ENCODE assay signal across 12 cellular contexts in the genomic region with DNA sequence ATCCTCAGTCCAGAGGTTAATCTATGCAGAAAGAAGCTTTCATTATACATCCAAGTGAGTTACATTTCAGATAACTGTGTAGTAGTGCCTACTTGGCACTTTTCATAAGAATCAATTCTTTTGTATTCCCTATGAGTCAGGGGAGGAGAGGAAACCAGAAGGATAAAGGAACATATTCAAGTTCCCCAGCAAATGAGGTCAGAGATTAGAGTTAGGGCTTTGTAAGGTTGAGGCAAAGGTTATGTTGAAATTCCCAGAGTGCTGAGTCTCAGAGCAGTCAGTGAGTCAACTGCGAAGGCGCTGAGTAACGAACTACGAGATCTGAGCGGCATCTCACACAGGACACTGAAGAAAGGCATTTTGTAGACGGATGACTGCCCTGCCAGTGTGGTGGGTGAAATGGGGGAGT. TPM values are rescaled to one million over a fixed set of nuclear protein-coding genes. Genes with fewer than 3 reads are reported as not detected.
DNase-seq lines count a peak whose midpoint lies in the region; ATAC-seq and TF ChIP-seq lines count a peak whose summit lies in the region.
"Had no signal": no experiment of that assay in that cellular context is flagged by ENCODE, and none has a peak within 500 bp of the region (broad histone marks: within the 10 kb centered on the region; RNA-seq: fewer than 3 reads in every experiment).

No MANE protein-coding gene starts in this region.

- H3K9me3 ChIP-seq in GM23248 (ENCODE audit: low read depth) (no peaks in the 10 kb centered on the region), trophoblast cell (ENCODE audit: insufficient read depth, low read depth, low read length) (no peaks in the 10 kb centered on the region)

- no peak overlapping the region for H2BK5ac ChIP-seq in trophoblast cell (ENCODE audit: low read depth, low read length, poor library complexity)

- H3K27ac ChIP-seq in GM23248, result peak overlapping the region; percentile 41
- H3K27ac ChIP-seq in trophoblast cell (ENCODE audit: low read depth, low read length), result no peak overlapping the region
- H3K27ac ChIP-seq: VCaP had no signal

- no peak overlapping the region for H3K18ac ChIP-seq in trophoblast cell (ENCODE audit: low read length)

- H3K9ac ChIP-seq in GM23248 (no peak overlapping the region), trophoblast cell (ENCODE audit: low read length) (no peak overlapping the region)

- no peak overlapping the region for H2BK120ac ChIP-seq in trophoblast cell (ENCODE audit: insufficient read depth, low read length, poor library complexity)

- H3K4me2 ChIP-seq in GM23248 (ENCODE audit: unreplicated experiment) (peak overlapping the region; percentile 50), trophoblast cell (ENCODE audit: low read length) (no peak overlapping the region)

- no peak overlapping the region for H3K4me3 ChIP-seq in GM23248
- H3K4me3 ChIP-seq in foreskin fibroblast (ENCODE audit: low read depth in 1 of 2, low read length in 2 of 2), result no peak overlapping the region
- H3K4me3 ChIP-seq in trophoblast cell (ENCODE audit: low read depth, low read length), result no peak overlapping the region

- no peaks in the 10 kb centered on the region for H3K36me3 ChIP-seq in GM23248 (ENCODE audit: low read depth)
- no peaks in the 10 kb centered on the region for H3K36me3 ChIP-seq in trophoblast cell (ENCODE audit: control insufficient read depth in 1 of 2, insufficient read depth in 2 of 2, low read length in 2 of 2)

- DNase-seq in GM23248 (peak; percentile 87), SIG-M5 treated with dmso at 0.1 percent for 504 hours (lab: John Stamatoyannopoulos, UW; ENCODE audit: unreplicated experiment) (peak; percentile 79), foreskin fibroblast (peak; percentile 20 to 31), trophoblast cell (peak; percentile 79 to 86), DMS79 treated with DMSO at 0.1 percent for 48 hours (lab: John Stamatoyannopoulos, UW) (no peak), activated T-cell treated with anti-CD3 and anti-CD28 coated beads for 4 hours (no peak)
- DNase-seq: activated naive CD4-positive, alpha-beta T cell treated with anti-CD3 and anti-CD28 coated beads, Interleukin-2, amount 10 ng/mL, durations not matched to agents 7 days and 5 days; NCI-H446 treated with DMSO at 0.1 percent for 48 hours; stimulated activated naive CD8-positive, alpha-beta T cell treated with anti-CD3 and anti-CD28 coated beads, Interleukin-15, amount 100 ng/mL, for 72 hours had no signal

- no peak overlapping the region for H4K91ac ChIP-seq in trophoblast cell (ENCODE audit: low read depth, low read length)

- H3K4me1 ChIP-seq in GM23248 (ENCODE audit: insufficient read depth) (peaks cover 14% of the 10 kb centered on the region), trophoblast cell (ENCODE audit: control insufficient read depth in 1 of 2, insufficient read depth in 2 of 2, low read length in 2 of 2) (peaks cover 0 to 2% of the 10 kb centered on the region in 2 experiments)

- no peak overlapping the region for H4K8ac ChIP-seq in trophoblast cell (ENCODE audit: low read depth, low read length)

- TF ChIP-seq CTCF in foreskin fibroblast (IDR thresholded peaks at IDR 0.05; ENCODE audit: low read depth, low read length), result no peak

- H3K9me2 ChIP-seq in GM23248 (ENCODE audit: insufficient read depth), result no peaks in the 10 kb centered on the region

- H3K79me2 ChIP-seq in GM23248 (ENCODE audit: insufficient read depth) (no peaks in the 10 kb centered on the region), trophoblast cell (ENCODE audit: control insufficient read depth, insufficient read depth, low read length, poor library complexity) (no peaks in the 10 kb centered on the region)

- H2AFZ ChIP-seq in GM23248, result peak overlapping the region; percentile 25; the same call in 1 of the 2 replicates
- no peak overlapping the region for H2AFZ ChIP-seq in trophoblast cell (ENCODE audit: insufficient read depth, low read length, poor library complexity)

- H3K14ac ChIP-seq in trophoblast cell (ENCODE audit: low read length), result no peak overlapping the region

- no peaks in the 10 kb centered on the region for H3K27me3 ChIP-seq in GM23248 (replicated peaks; ENCODE audit: insufficient read depth)
- H3K27me3 ChIP-seq in trophoblast cell (ENCODE audit: insufficient read depth, low read length), result no peaks in the 10 kb centered on the region

- H3K79me1 ChIP-seq in trophoblast cell (ENCODE audit: low read length), result no peaks in the 10 kb centered on the region

- no peaks in the 10 kb centered on the region for H4K20me1 ChIP-seq in GM23248 (ENCODE audit: insufficient read depth)

- peaks cover 13% of the 10 kb centered on the region; the same call in 1 of the 2 replicates for H3F3A ChIP-seq in GM23248 (ENCODE audit: insufficient read depth)

- no peak overlapping the region for H3K4ac ChIP-seq in trophoblast cell (ENCODE audit: low read depth, low read length)

- H2BK12ac ChIP-seq in trophoblast cell (ENCODE audit: low read length), result no peak overlapping the region

- ATAC-seq in HG03175 (IDR thresholded peaks at IDR 0.05; ENCODE audit: unreplicated experiment) (no peak), GM21528 (IDR thresholded peaks at IDR 0.05; ENCODE audit: low FRiP score, unreplicated experiment) (no peak)
- ATAC-seq: stimulated activated naive CD8-positive, alpha-beta T cell treated with anti-CD3 and anti-CD28 coated beads, Interleukin-15, amount 100 ng/mL, for 72 hours had no signal

- no peak overlapping the region for H4K12ac ChIP-seq in trophoblast cell (ENCODE audit: low read depth, low read length)

- no peak overlapping the region for H3K23ac ChIP-seq in trophoblast cell (ENCODE audit: low read length)

- WGBS in GM23248 (ENCODE audit: low coverage in 1 of 2, low lambda C conversion rate in 2 of 2, missing lambda C conversion rate in 2 of 2), 2 experiments, result 18 to 47% methylated on average over 6 of the region's 6 CpGs
- WGBS in trophoblast cell (ENCODE audit: extremely low coverage, insufficient coverage, insufficient read length), result no CpG with 5 or more reads among the region's 6 CpGs

- in situ Hi-C loops in GM23248 (cut with MboI), result no loop called here

- no peak overlapping the region for H2AK5ac ChIP-seq in trophoblast cell (ENCODE audit: low read length)

RNA-seq across cellular contexts. Expression of gene ME2, which starts 25.1 kb away (rescaled TPM):
- total RNA-seq in GM23248 (2014; rRNA removed; shearing (Covaris generic)), result 24.5 and 32.2 TPM in 2 replicates
- 24.1 and 25.6 TPM in 2 replicates for polyA plus RNA-seq in GM23248 (2016; fragmentation: Nextera tagmentation; extraction: Ambion mirVana)
- 16.4 and 16.9 TPM in 2 replicates for polyA plus RNA-seq in trophoblast cell (2013)

RNA-seq across cellular contexts. Expression of gene MRO, which starts 34.1 kb away (rescaled TPM):
- not detected in 2 replicates for total RNA-seq in GM23248 (2014; rRNA removed; shearing (Covaris generic))
- polyA plus RNA-seq in GM23248 (2016; fragmentation: Nextera tagmentation; extraction: Ambion mirVana), result not detected in 2 replicates
- polyA plus RNA-seq in trophoblast cell (2013), result 0.03 and 0.07 TPM in 2 replicates

Comparison
In these comparisons a context has a peak if more than half of its experiments do, and no peak if none do; other contexts are left out.
1. DNase-seq: peak in GM23248 (single experiment), SIG-M5 treated with dmso at 0.1 percent for 504 hours (single experiment), foreskin fibroblast (2 of 2) and trophoblast cell (2 of 2); none in DMS79 treated with DMSO at 0.1 percent for 48 hours (single experiment) and activated T-cell treated with anti-CD3 and anti-CD28 coated beads for 4 hours (single experiment).